In the genomic region with DNA sequence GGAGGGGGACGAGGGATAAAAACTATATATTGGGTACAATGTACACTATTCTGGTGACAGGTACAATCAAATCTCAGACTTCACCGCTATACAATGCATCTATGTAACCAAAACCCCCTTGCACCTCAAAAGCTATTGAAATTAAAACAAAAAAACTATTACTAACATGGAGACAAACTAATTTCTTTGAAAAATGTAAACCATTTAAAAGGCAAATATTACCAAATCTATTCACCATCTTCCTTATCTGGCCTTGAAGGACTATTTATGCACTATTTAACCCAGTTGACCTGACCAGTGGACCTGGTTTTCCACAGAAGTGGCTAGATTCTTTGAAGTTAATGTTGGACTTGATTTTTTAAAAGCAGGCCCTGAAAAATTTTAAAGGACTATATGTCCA, we compare ENCODE assay signal across 35 cellular contexts.
"Had no signal": no experiment of that assay in that cellular context is flagged by ENCODE, and none has a peak within 500 bp of the region (broad histone marks: within the 10 kb centered on the region; RNA-seq: fewer than 3 reads in every experiment).

No MANE protein-coding gene starts in this region.

- H3K36me3 ChIP-seq: MG63 had no signal

- H3K4me3 ChIP-seq: MG63 had no signal

- H3K27me3 ChIP-seq: MG63 had no signal

- H3K9me3 ChIP-seq: MG63 had no signal

- DNase-seq: Karpas-422, Kasumi-1, MG63, MM.1S, MV-4-11, NCI-H1048, NCI-H1092, NCI-H1092 treated with DMSO at 0.1 percent for 48 hours, NCI-H1105, NCI-H1105 treated with DMSO at 0.1 percent for 48 hours, NCI-H1417, NCI-H1417 treated with DMSO at 0.1 percent for 48 hours, NCI-H1436, NCI-H1436 treated with DMSO at 0.1 percent for 48 hours, NCI-H146, NCI-H1694, NCI-H1694 treated with DMSO at 0.1 percent for 48 hours, NCI-H187, NCI-H187 treated with DMSO at 0.1 percent for 48 hours, NCI-H1930, NCI-H2029, NCI-H2029 treated with DMSO at 0.1 percent for 48 hours, NCI-H2081, NCI-H2081 treated with DMSO at 0.1 percent for 48 hours, NCI-H2107, NCI-H2171, NCI-H2171 treated with DMSO at 0.1 percent for 48 hours, NCI-H2227 treated with DMSO at 0.1 percent for 48 hours, NCI-H226, NCI-H345, NCI-H446, NCI-H446 treated with DMSO at 0.1 percent for 48 hours, NCI-H510A, NCI-H510A treated with DMSO at 0.1 percent for 48 hours, NCI-H524 had no signal
